ENCODE assay signal across 10 cellular contexts in genomic region chr17:50425001-50425681, GRCh38. TPM values are rescaled to one million over a fixed set of nuclear protein-coding genes. Genes with fewer than 3 reads are reported as not detected.
DNase-seq lines count a peak whose midpoint lies in the region; ATAC-seq and TF ChIP-seq lines count a peak whose summit lies in the region.
"Had no signal": no experiment of that assay in that cellular context is flagged by ENCODE, and none has a peak within 500 bp of the region (broad histone marks: within the 10 kb centered on the region; RNA-seq: fewer than 3 reads in every experiment).

No MANE protein-coding gene starts in this region.

- peaks cover 55% of the 10 kb centered on the region for H3K4me1 Mint-ChIP-seq in CD14-positive monocyte
- peaks cover 38% of the 10 kb centered on the region for H3K4me1 Mint-ChIP-seq in neural crest cell

- H3K9ac ChIP-seq in Karpas-422 (ENCODE audit: low read length): peak overlapping the region; percentile 83

- H3K4me3 Mint-ChIP-seq in CD14-positive monocyte (peak overlapping the region; percentile 80 to 91), neural crest cell (peak overlapping the region; percentile 85)

- H3K27ac Mint-ChIP-seq in CD14-positive monocyte (no peak overlapping the region), neural crest cell (ENCODE audit: unreplicated experiment) (no peak overlapping the region)

- H3K27me3 Mint-ChIP-seq in CD14-positive monocyte (ENCODE audit: low read depth in 3 of 3): peaks cover 0 to 5% (median 0%) of the 10 kb centered on the region in 3 donors
- H3K27me3 Mint-ChIP-seq in neural crest cell (ENCODE audit: low read depth): no peaks in the 10 kb centered on the region

- H3K9me3 ChIP-seq in Karpas-422 (ENCODE audit: low read length) (no peaks in the 10 kb centered on the region), ectodermal cell (ENCODE audit: control insufficient read depth, low read length) (no peaks in the 10 kb centered on the region), aorta (ENCODE audit: control insufficient read depth, low read length) (no peaks in the 10 kb centered on the region)

- H3K27ac ChIP-seq in Karpas-422 (ENCODE audit: low read length): no peak overlapping the region
- H3K27ac ChIP-seq in ectodermal cell (ENCODE audit: insufficient read depth, low read depth, low read length, poor library complexity, severe bottlenecking): no peak overlapping the region
- no peak overlapping the region for H3K27ac ChIP-seq in aorta (ENCODE audit: low read depth in 1 of 2, low read length in 2 of 2)

- peak overlapping the region; percentile 75 for H3K4me2 ChIP-seq in Karpas-422 (ENCODE audit: low read depth, low read length, poor library complexity, severe bottlenecking)

- H3K4me3 ChIP-seq in Karpas-422 (ENCODE audit: low read length): peak overlapping the region; percentile 86
- peak overlapping the region; percentile 68 for H3K4me3 ChIP-seq in ectodermal cell (ENCODE audit: insufficient read depth, low read depth, low read length)
- no peak overlapping the region for H3K4me3 ChIP-seq in aorta (ENCODE audit: low read length in 2 of 2)

- H3K4me1 ChIP-seq in Karpas-422 (ENCODE audit: low read length) (peaks cover 54% of the 10 kb centered on the region), ectodermal cell (ENCODE audit: control insufficient read depth, insufficient read depth, low read length) (peaks cover 11% of the 10 kb centered on the region), aorta (ENCODE audit: control insufficient read depth in 1 of 2, insufficient read depth in 2 of 2, low read length in 2 of 2) (peaks cover 0 to 2% of the 10 kb centered on the region in 2 donors)

- H3K36me3 Mint-ChIP-seq in CD14-positive monocyte (no peaks in the 10 kb centered on the region), neural crest cell (ENCODE audit: low read depth) (peaks cover 2% of the 10 kb centered on the region)

- WGBS in ectodermal cell, 2 experiments: 91 to 92% methylated on average over 8 of the region's 8 CpGs
- WGBS in aorta, 2 donors: 89 to 92% methylated on average over 8 of the region's 8 CpGs

- H3K36me3 ChIP-seq in Karpas-422 (ENCODE audit: insufficient read depth, low read length): no peaks in the 10 kb centered on the region
- no peaks in the 10 kb centered on the region for H3K36me3 ChIP-seq in ectodermal cell (ENCODE audit: control insufficient read depth, insufficient read depth, low read length)
- H3K36me3 ChIP-seq in aorta (ENCODE audit: control insufficient read depth in 1 of 2, insufficient read depth in 2 of 2, low read length in 1 of 2): no peaks in the 10 kb centered on the region

- no peak for DNase-seq in CD14-positive monocyte (ENCODE audit: low spot score)
- no peak for DNase-seq in Karpas-422
- no peak for DNase-seq in neural crest cell (ENCODE audit: low read depth, low spot score)
- DNase-seq in Kasumi-1 (lab: John Stamatoyannopoulos, UW): no peak
- no peak for DNase-seq in aorta
- no peak for DNase-seq in COLO668 (lab: John Stamatoyannopoulos, UW; ENCODE audit: unreplicated experiment)

- intact Hi-C loops in CD14-positive monocyte (cut with micrococcal nuclease) (no loop called here), aorta (cut with DNase I) (no loop called here)

- H2AFZ ChIP-seq in Karpas-422 (ENCODE audit: low read length): peak overlapping the region; percentile 79; the same call in 1 of the 2 replicates

- H4K20me1 ChIP-seq in Karpas-422 (ENCODE audit: insufficient read depth, low read depth, low read length): no peaks in the 10 kb centered on the region

- ATAC-seq in aorta (ENCODE audit: low FRiP score) (no peak), HG03139 (IDR thresholded peaks at IDR 0.05; ENCODE audit: unreplicated experiment) (no peak)

- TF ChIP-seq CTCF in CD14-positive monocyte (IDR thresholded peaks at IDR 0.05) (no peak), neural crest cell (conservative IDR thresholded peaks at IDR 0.05) (no peak)

- H3K27me3 ChIP-seq in Karpas-422 (ENCODE audit: low read length) (no peaks in the 10 kb centered on the region), ectodermal cell (ENCODE audit: control insufficient read depth, insufficient read depth, low read length, poor library complexity, severe bottlenecking) (peaks cover 4% of the 10 kb centered on the region), aorta (ENCODE audit: control insufficient read depth in 1 of 2, insufficient read depth in 2 of 2, low read length in 1 of 2) (no peaks in the 10 kb centered on the region)

- no peaks in the 10 kb centered on the region for H3K9me2 ChIP-seq in Karpas-422 (replicated peaks; ENCODE audit: insufficient read depth, low read length)

- H3K79me2 ChIP-seq in Karpas-422 (ENCODE audit: low read length): peaks cover 31% of the 10 kb centered on the region

- H3K9me3 Mint-ChIP-seq in CD14-positive monocyte (no peaks in the 10 kb centered on the region), neural crest cell (peaks cover 6% of the 10 kb centered on the region)

RNA-seq across cellular contexts. Expression of gene ACSF2, which starts 0.9 kb away (rescaled TPM):
- polyA plus RNA-seq in CD14-positive monocyte (1 to 10 TPM; 2.8 to 5.5 TPM), aorta (10 to 100 TPM; 29.2 to 35.1 TPM)
- 63.5 and 67.7 TPM in 2 replicates for total RNA-seq in Karpas-422 (2014; rRNA removed; shearing (Covaris generic); ENCODE audit: low replicate concordance)
- 17.6 TPM for polyA plus RNA-seq in ectodermal cell (2013, experiment 1 of 4)
- polyA plus RNA-seq in ectodermal cell (2013, experiment 2 of 4): 15.0 TPM
- 14.9 TPM for polyA plus RNA-seq in ectodermal cell (2013, experiment 3 of 4)
- polyA plus RNA-seq in ectodermal cell (2013, experiment 4 of 4): 21.0 TPM
- total RNA-seq in neural crest cell (31.5 and 34.5 TPM in 2 replicates), aorta (10 to 100 TPM; 17.8 to 35.8 TPM)

RNA-seq across cellular contexts. Expression of gene LRRC59, which starts 27.8 kb away (rescaled TPM):
- polyA plus RNA-seq in CD14-positive monocyte (10 to 100 TPM; 45.7 to 48.9 TPM), aorta (10 to 100 TPM; 33.1 to 44.1 TPM)
- 53.3 and 68.0 TPM in 2 replicates for total RNA-seq in Karpas-422 (2014; rRNA removed; shearing (Covaris generic); ENCODE audit: low replicate concordance)
- polyA plus RNA-seq in ectodermal cell (2013, experiment 1 of 4): 79.7 TPM
- polyA plus RNA-seq in ectodermal cell (2013, experiment 2 of 4): 81.7 TPM
- 64.3 TPM for polyA plus RNA-seq in ectodermal cell (2013, experiment 3 of 4)
- polyA plus RNA-seq in ectodermal cell (2013, experiment 4 of 4): 65.3 TPM
- total RNA-seq in neural crest cell (92.3 and 92.7 TPM in 2 replicates), aorta (10 to 100 TPM; 46.7 to 77.6 TPM)

RNA-seq across cellular contexts. Expression of gene CHAD, which starts 43.5 kb away (rescaled TPM):
- polyA plus RNA-seq in CD14-positive monocyte (not detected), aorta (1 to 10 TPM in 1 of 2 donors, under 1 TPM in 1; 0.20 to 2.3 TPM)
- total RNA-seq in Karpas-422 (2014; rRNA removed; shearing (Covaris generic); ENCODE audit: low replicate concordance): not detected in 2 replicates
- polyA plus RNA-seq in ectodermal cell (2013, experiment 1 of 4): not detected
- not detected for polyA plus RNA-seq in ectodermal cell (2013, experiment 2 of 4)
- polyA plus RNA-seq in ectodermal cell (2013, experiment 3 of 4): not detected
- not detected for polyA plus RNA-seq in ectodermal cell (2013, experiment 4 of 4)
- total RNA-seq in neural crest cell (0.19 and 0.27 TPM in 2 replicates), aorta (under 1 TPM in 1 of 2 donors, not detected in 1; 0.57 TPM)
- total RNA-seq: frontal cortex, NCI-H460 had no signal

RNA-seq across cellular contexts. Expression of gene EME1, which starts 52.1 kb away (rescaled TPM):
- polyA plus RNA-seq in CD14-positive monocyte: under 1 TPM; 0.43 to 0.76 TPM
- 10.6 and 18.8 TPM in 2 replicates for total RNA-seq in Karpas-422 (2014; rRNA removed; shearing (Covaris generic); ENCODE audit: low replicate concordance)
- polyA plus RNA-seq in ectodermal cell (2013, experiment 1 of 4): 29.6 TPM
- polyA plus RNA-seq in ectodermal cell (2013, experiment 2 of 4): 24.3 TPM
- 24.2 TPM for polyA plus RNA-seq in ectodermal cell (2013, experiment 3 of 4)
- 28.7 TPM for polyA plus RNA-seq in ectodermal cell (2013, experiment 4 of 4)
- total RNA-seq in neural crest cell: 25.5 and 31.4 TPM in 2 replicates
- total RNA-seq in aorta: 1 to 10 TPM in 1 of 2 donors, not detected in 1; 2.0 TPM
- under 1 TPM in 1 of 2 donors, not detected in 1; 0.49 TPM for polyA plus RNA-seq in aorta

RNA-seq across cellular contexts. Expression of gene MRPL27, which starts 52.2 kb away (rescaled TPM):
- polyA plus RNA-seq in CD14-positive monocyte: 10 to 100 TPM; 75.3 to 82.3 TPM
- 22.3 and 48.6 TPM in 2 replicates for total RNA-seq in Karpas-422 (2014; rRNA removed; shearing (Covaris generic); ENCODE audit: low replicate concordance)
- 64.5 TPM for polyA plus RNA-seq in ectodermal cell (2013, experiment 1 of 4)
- polyA plus RNA-seq in ectodermal cell (2013, experiment 2 of 4): 63.1 TPM
- 52.9 TPM for polyA plus RNA-seq in ectodermal cell (2013, experiment 3 of 4)
- polyA plus RNA-seq in ectodermal cell (2013, experiment 4 of 4): 62.6 TPM
- total RNA-seq in neural crest cell: 70.4 and 72.2 TPM in 2 replicates
- 10 to 100 TPM; 34.8 TPM for total RNA-seq in aorta
- polyA plus RNA-seq in aorta: 100 to 1,000 TPM in 1 of 2 donors, 10 to 100 TPM in 1; 90.9 to 103 TPM

Comparison
In these comparisons a context has a peak if more than half of its experiments do, and no peak if none do; other contexts are left out.
1. H3K4me3 ChIP-seq: peak in Karpas-422 (single experiment) and ectodermal cell (single experiment); none in aorta (0 of 2).